In the genomic region with DNA sequence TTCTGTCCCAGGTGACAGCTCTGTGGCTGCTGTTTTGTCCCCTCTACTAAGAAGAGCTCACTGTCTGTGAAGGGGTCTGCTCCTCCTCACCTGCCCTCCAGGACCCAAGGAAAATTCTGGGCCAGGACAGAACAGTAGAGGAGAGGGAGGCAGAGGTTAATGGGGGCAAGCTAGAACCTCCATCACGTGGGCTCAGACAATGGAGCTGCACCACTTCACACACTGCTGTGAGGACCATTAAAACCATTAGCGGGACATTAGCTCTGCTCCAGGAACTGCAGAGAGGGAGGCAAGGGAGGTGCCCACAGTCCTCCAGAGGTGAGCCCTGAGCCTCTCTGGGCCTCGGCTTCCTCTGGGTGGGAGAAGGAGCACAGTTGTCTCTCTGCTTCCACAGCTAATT, we compare ENCODE assay signal across 16 cellular contexts.
A peak's percentile ranks its signal among the peaks of the same experiment; 100 is the strongest.
DNase-seq lines count a peak whose midpoint lies in the region; ATAC-seq and TF ChIP-seq lines count a peak whose summit lies in the region.
"Had no signal": no experiment of that assay in that cellular context is flagged by ENCODE, and none has a peak within 500 bp of the region (broad histone marks: within the 10 kb centered on the region; RNA-seq: fewer than 3 reads in every experiment).

No MANE protein-coding gene starts in this region.

- H3K27me3 Mint-ChIP-seq in activated T-helper 17 cell treated with anti-CD3 and anti-CD28 coated beads, Interleukin-2, amount 50 U/mL, for 72 hours, result no peaks in the 10 kb centered on the region
- H3K27me3 Mint-ChIP-seq in naive thymus-derived CD8-positive, alpha-beta T cell, result no peaks in the 10 kb centered on the region

- peaks cover 42% of the 10 kb centered on the region for H3K4me1 Mint-ChIP-seq in activated T-helper 17 cell treated with anti-CD3 and anti-CD28 coated beads, Interleukin-2, amount 50 U/mL, for 72 hours
- peaks cover 37 to 80% (median 71%) of the 10 kb centered on the region in 4 donors for H3K4me1 Mint-ChIP-seq in naive thymus-derived CD8-positive, alpha-beta T cell

- DNase-seq in NCI-H748 (lab: John Stamatoyannopoulos, UW; ENCODE audit: unreplicated experiment) (peak; percentile 42), NCI-H748 treated with DMSO at 0.1 percent for 48 hours (lab: John Stamatoyannopoulos, UW) (no peak), NCI-H146 (lab: John Stamatoyannopoulos, UW) (no peak), pons (ENCODE audit: low spot score) (no peak)
- DNase-seq in naive thymus-derived CD8-positive, alpha-beta T cell, result peak in 1 of 10 donors; percentile 8
- DNase-seq: activated naive CD4-positive, alpha-beta T cell treated with anti-CD3 and anti-CD28 coated beads, Interleukin-2, amount 50 U/mL, for 16 hours; effector CD4-positive, alpha-beta T cell; lower lobe of right lung; OCI-M1; thyroid gland had no signal

- no peaks in the 10 kb centered on the region for H3K9me2 ChIP-seq in Loucy (replicated peaks; ENCODE audit: low read depth, low read length)

- no peak overlapping the region for H3K4me3 Mint-ChIP-seq in activated T-helper 17 cell treated with anti-CD3 and anti-CD28 coated beads, Interleukin-2, amount 50 U/mL, for 72 hours
- peak overlapping the region in 3 of 10 donors; percentile 7 to 29 (median 15) for H3K4me3 Mint-ChIP-seq in naive thymus-derived CD8-positive, alpha-beta T cell

- H4K20me1 ChIP-seq in Loucy (ENCODE audit: insufficient read depth, low read length, poor library complexity, severe bottlenecking), result no peaks in the 10 kb centered on the region

- H3K4me3 ChIP-seq in Loucy (ENCODE audit: low read length, poor library complexity, severe bottlenecking), result no peak overlapping the region
- H3K4me3 ChIP-seq: A549, lower lobe of right lung, SK-N-MC, thyroid gland had no signal

- peaks cover 32% of the 10 kb centered on the region for H3K79me2 ChIP-seq in Loucy (ENCODE audit: insufficient read depth, low read length)

- no peak for TF ChIP-seq CTCF in Loucy (conservative IDR thresholded peaks at IDR 0.05; ENCODE audit: low read length)

- H3K9ac ChIP-seq in Loucy (ENCODE audit: low read depth, low read length, poor library complexity, severe bottlenecking), result peak overlapping the region; percentile 35

- peaks cover 26% of the 10 kb centered on the region; the same call in 1 of the 2 replicates for H3K36me3 ChIP-seq in Loucy (ENCODE audit: insufficient read depth, low read length)
- H3K36me3 ChIP-seq: lower lobe of right lung, thyroid gland had no signal

- H2AFZ ChIP-seq in Loucy (ENCODE audit: low read length), result no peak overlapping the region

- H3F3A ChIP-seq in Loucy (ENCODE audit: low read depth), result peaks cover 11% of the 10 kb centered on the region; the same call in 1 of the 2 replicates

- H3K27ac Mint-ChIP-seq in activated T-helper 17 cell treated with anti-CD3 and anti-CD28 coated beads, Interleukin-2, amount 50 U/mL, for 72 hours, result peak overlapping the region; percentile 70
- peak overlapping the region; percentile 67 to 98 (median 94) for H3K27ac Mint-ChIP-seq in naive thymus-derived CD8-positive, alpha-beta T cell

- no peaks in the 10 kb centered on the region for H3K27me3 ChIP-seq in Loucy (ENCODE audit: insufficient read depth, low read length, poor library complexity, severe bottlenecking)
- H3K27me3 ChIP-seq: thyroid gland had no signal

- H3K4me2 ChIP-seq in Loucy (ENCODE audit: low read depth, low read length, poor library complexity, severe bottlenecking), result peak overlapping the region; percentile 5
- H3K4me2 ChIP-seq: A549 had no signal

- POLR2A ChIA-PET in naive thymus-derived CD8-positive, alpha-beta T cell (lab: Charles Lee), result interaction anchor here (1.2 to 24.1 kb wide), 4 partner anchors 14 to 27 kb away, joined by 3 to 883 read pairs (median 54); no protein-coding TSS in a partner anchor

- peaks cover 50% of the 10 kb centered on the region for H3K4me1 ChIP-seq in Loucy (ENCODE audit: insufficient read depth, low read length, poor library complexity, severe bottlenecking)
- H3K4me1 ChIP-seq: A549 had no signal

- no peaks in the 10 kb centered on the region for H3K9me3 ChIP-seq in Loucy (ENCODE audit: insufficient read depth, low read depth, low read length)
- H3K9me3 ChIP-seq: A549, Caco-2, lower lobe of right lung, thyroid gland had no signal

- ATAC-seq in activated T-helper 17 cell treated with anti-CD3 and anti-CD28 coated beads, Interleukin-2, amount 50 U/mL, for 72 hours (replicated peaks), result no peak
- ATAC-seq in naive thymus-derived CD8-positive, alpha-beta T cell, result no peak
- ATAC-seq in HG03342 (IDR thresholded peaks at IDR 0.05; ENCODE audit: unreplicated experiment), result no peak
- ATAC-seq: A549, lower lobe of right lung had no signal

- H3K9me3 Mint-ChIP-seq in activated T-helper 17 cell treated with anti-CD3 and anti-CD28 coated beads, Interleukin-2, amount 50 U/mL, for 72 hours, result no peaks in the 10 kb centered on the region
- no peaks in the 10 kb centered on the region for H3K9me3 Mint-ChIP-seq in naive thymus-derived CD8-positive, alpha-beta T cell

- peaks cover 39% of the 10 kb centered on the region for H3K36me3 Mint-ChIP-seq in activated T-helper 17 cell treated with anti-CD3 and anti-CD28 coated beads, Interleukin-2, amount 50 U/mL, for 72 hours (ENCODE audit: low read depth)
- peaks cover 0 to 40% (median 19%) of the 10 kb centered on the region in 3 donors for H3K36me3 Mint-ChIP-seq in naive thymus-derived CD8-positive, alpha-beta T cell
